1 cellular context compared by ENCODE assay signal in the genomic region with DNA sequence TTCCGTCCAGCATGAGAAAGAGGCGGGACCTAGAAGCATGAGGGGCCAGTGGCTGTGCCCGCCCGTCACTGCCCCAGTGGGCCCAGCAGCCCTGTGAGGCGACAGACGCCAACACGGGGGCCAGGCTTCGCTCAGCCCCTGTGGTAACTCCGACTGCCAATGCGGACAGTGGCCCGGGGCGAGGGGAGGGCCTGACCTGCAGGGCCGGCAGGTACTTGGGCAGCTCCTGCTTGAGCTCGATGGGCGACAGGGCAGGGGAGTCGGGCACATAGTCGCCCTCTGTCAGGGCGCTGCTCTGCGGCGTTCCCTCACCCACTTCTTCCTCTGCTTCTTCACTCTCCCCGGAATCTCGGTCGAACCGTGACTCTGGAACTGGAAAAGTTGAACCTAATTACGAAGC. TPM values are rescaled to one million over a fixed set of nuclear protein-coding genes. Genes with fewer than 3 reads are reported as not detected.
"Had no signal": no experiment of that assay in that cellular context is flagged by ENCODE, and none has a peak within 500 bp of the region (broad histone marks: within the 10 kb centered on the region; RNA-seq: fewer than 3 reads in every experiment).

No MANE protein-coding gene starts in this region.

RNA-seq across cellular contexts. Expression of gene MMP23B, which starts 8.1 kb away (rescaled TPM):
- total RNA-seq: dermis blood vessel endothelial cell had no signal
